ENCODE assay signal across 23 cellular contexts in genomic region chrX:137896123-137896522, GRCh38.
"Had no signal": no experiment of that assay in that cellular context is flagged by ENCODE, and none has a peak within 500 bp of the region (broad histone marks: within the 10 kb centered on the region; RNA-seq: fewer than 3 reads in every experiment).

No MANE protein-coding gene starts in this region.

- H3K27me3 Mint-ChIP-seq: natural killer cell treated with Interleukin-12 subunit alpha and Interleukin-12 subunit beta and Interleukin-15 and Interleukin-18, amount 100 ng/mL, for 72 hours; stimulated activated naive CD8-positive, alpha-beta T cell treated with anti-CD3 and anti-CD28 coated beads, Interleukin-15, Interleukin-2, amounts not matched to agents 100 ng/mL and 50 ng/mL, for 24 hours had no signal

- DNase-seq: activated CD4-positive, alpha-beta T cell treated with anti-CD3 and anti-CD28 coated beads for 1 hour; activated CD4-positive, alpha-beta T cell treated with anti-CD3 and anti-CD28 coated beads, Interleukin-2, amount 50 U/mL, for 1 hour; activated CD8-positive, alpha-beta T cell treated with anti-CD3 and anti-CD28 coated beads, Interleukin-2, amount 10 ng/mL, durations not matched to agents 7 days and 5 days; activated gamma-delta T cell treated with Interleukin-2 at 50 U/mL for 16 hours; activated T-cell treated with anti-CD3 and anti-CD28 coated beads, Interleukin-2, amount 50 U/mL, for 1 hour; brain microvascular endothelial cell; caudate nucleus; dermis blood vessel endothelial cell; effector CD8-positive, alpha-beta T cell; foreskin keratinocyte; left ventricle myocardium inferior; mammary epithelial cell; pancreas; psoas muscle; tibial artery; WERI-Rb-1 had no signal

- H3K4me3 Mint-ChIP-seq: activated CD8-positive, alpha-beta T cell treated with anti-CD3 and anti-CD28 coated beads, Interleukin-2, amount 10 ng/mL, durations not matched to agents 7 days and 5 days; natural killer cell treated with Interleukin-12 subunit alpha and Interleukin-12 subunit beta and Interleukin-15 and Interleukin-18, amount 100 ng/mL, for 72 hours; stimulated activated naive CD8-positive, alpha-beta T cell treated with anti-CD3 and anti-CD28 coated beads, Interleukin-15, Interleukin-2, amounts not matched to agents 100 ng/mL and 50 ng/mL, for 24 hours; T-helper 2 cell treated with Interferon-gamma antibody and Interleukin-4, amounts not matched to agents 5 μg/mL and 100 μg/mL, for 36 hours had no signal

- H3K27ac Mint-ChIP-seq: activated CD8-positive, alpha-beta T cell treated with anti-CD3 and anti-CD28 coated beads, Interleukin-2, amount 10 ng/mL, durations not matched to agents 7 days and 5 days; activated naive CD4-positive, alpha-beta T cell treated with anti-CD3 and anti-CD28 coated beads, Interleukin-2, amount 50 U/mL, for 72 hours; natural killer cell treated with Interleukin-12 subunit alpha and Interleukin-12 subunit beta and Interleukin-15 and Interleukin-18, amount 100 ng/mL, for 72 hours; stimulated activated naive CD8-positive, alpha-beta T cell treated with anti-CD3 and anti-CD28 coated beads, Interleukin-15, Interleukin-2, amounts not matched to agents 100 ng/mL and 50 ng/mL, for 24 hours; T-helper 2 cell treated with Interferon-gamma antibody and Interleukin-4, amounts not matched to agents 5 μg/mL and 100 μg/mL, for 36 hours had no signal

- H3K36me3 Mint-ChIP-seq: activated naive CD4-positive, alpha-beta T cell treated with anti-CD3 and anti-CD28 coated beads, Interleukin-2, amount 50 U/mL, for 72 hours; natural killer cell treated with Interleukin-12 subunit alpha and Interleukin-12 subunit beta and Interleukin-15 and Interleukin-18, amount 100 ng/mL, for 72 hours had no signal

- H3K27ac ChIP-seq: ascending aorta, brain microvascular endothelial cell, foreskin keratinocyte, left ventricle myocardium inferior, neutrophil, pancreas, psoas muscle, right atrium auricular region, tibial artery, WERI-Rb-1 had no signal

- H3K9me3 ChIP-seq: ascending aorta, left ventricle myocardium inferior, neutrophil, pancreas, psoas muscle, tibial artery had no signal

- FAIRE-seq: pancreas had no signal

- H3K4me3 ChIP-seq: ascending aorta, left ventricle myocardium inferior, pancreas, psoas muscle, right atrium auricular region, tibial artery had no signal

- H3K36me3 ChIP-seq: ascending aorta, brain microvascular endothelial cell, left ventricle myocardium inferior, neutrophil, pancreas, right atrium auricular region, tibial artery, WERI-Rb-1 had no signal

- H3K27me3 ChIP-seq: ascending aorta, brain microvascular endothelial cell, foreskin keratinocyte, neutrophil, pancreas, right atrium auricular region, tibial artery had no signal

- H3K4me1 ChIP-seq: ascending aorta, foreskin keratinocyte, left ventricle myocardium inferior, pancreas, psoas muscle, right atrium auricular region, tibial artery had no signal

- H3K9me3 Mint-ChIP-seq: natural killer cell treated with Interleukin-12 subunit alpha and Interleukin-12 subunit beta and Interleukin-15 and Interleukin-18, amount 100 ng/mL, for 72 hours; stimulated activated naive CD8-positive, alpha-beta T cell treated with anti-CD3 and anti-CD28 coated beads, Interleukin-15, Interleukin-2, amounts not matched to agents 100 ng/mL and 50 ng/mL, for 24 hours had no signal

- ATAC-seq: activated CD8-positive, alpha-beta T cell treated with anti-CD3 and anti-CD28 coated beads, Interleukin-2, amount 10 ng/mL, durations not matched to agents 7 days and 5 days; activated naive CD4-positive, alpha-beta T cell treated with anti-CD3 and anti-CD28 coated beads, Interleukin-2, amount 50 U/mL, for 72 hours; foreskin keratinocyte; natural killer cell treated with Interleukin-12 subunit alpha and Interleukin-12 subunit beta and Interleukin-15 and Interleukin-18, amount 100 ng/mL, for 72 hours; pancreas; psoas muscle had no signal
